15 cellular contexts compared by ENCODE assay signal in the genomic region with DNA sequence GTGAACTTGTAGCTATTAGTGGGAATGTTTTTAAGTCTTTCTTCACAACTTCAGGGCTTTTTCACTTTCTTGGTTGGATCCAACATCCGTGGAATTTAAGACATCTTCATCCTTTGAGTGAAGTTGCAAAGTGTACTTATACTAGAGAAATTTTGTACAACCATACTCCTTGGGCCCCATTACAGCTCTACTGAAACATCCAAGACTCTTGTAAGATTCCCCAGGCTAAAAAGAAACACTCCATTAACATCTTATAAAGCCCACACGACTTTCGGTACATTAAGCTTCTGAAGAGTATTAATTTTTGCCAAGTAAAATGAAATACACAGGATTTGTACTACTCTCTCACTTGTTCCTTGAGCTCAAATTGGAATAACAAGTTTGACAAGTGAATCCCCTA. TPM values are rescaled to one million over a fixed set of nuclear protein-coding genes. Genes with fewer than 3 reads are reported as not detected.
DNase-seq lines count a peak whose midpoint lies in the region; ATAC-seq, FAIRE-seq and TF ChIP-seq lines count a peak whose summit lies in the region.
"Had no signal": no experiment of that assay in that cellular context is flagged by ENCODE, and none has a peak within 500 bp of the region (broad histone marks: within the 10 kb centered on the region; RNA-seq: fewer than 3 reads in every experiment).

No MANE protein-coding gene starts in this region.

- H3K4me1 Mint-ChIP-seq in T-helper 2 cell treated with Interferon-gamma antibody and Interleukin-4, amounts not matched to agents 5 μg/mL and 100 μg/mL, for 36 hours (ENCODE audit: low read depth): peaks cover 37% of the 10 kb centered on the region
- peaks cover 18 to 31% (median 19%) of the 10 kb centered on the region in 3 donors for H3K4me1 Mint-ChIP-seq in IgD-negative memory B cell
- H3K4me1 Mint-ChIP-seq in activated T-helper 17 cell treated with anti-CD3 and anti-CD28 coated beads, Interleukin-2, amount 50 U/mL, for 72 hours: peaks cover 21% of the 10 kb centered on the region
- H3K4me1 Mint-ChIP-seq in neural crest cell: peaks cover 54% of the 10 kb centered on the region

- H3K36me3 ChIP-seq in heart right ventricle: peaks cover 0 to 65% (median 33%) of the 10 kb centered on the region in 9 donors

- intact Hi-C loops in heart right ventricle (cut with DNase I): no loop called here

- no peak for TF ChIP-seq POLR2A in H54 (IDR thresholded peaks at IDR 0.05; ENCODE audit: low read depth, low read length)

- FAIRE-seq in H54 (lab: Jason Lieb, UNC): no peak
- FAIRE-seq: small intestine had no signal

- no peaks in the 10 kb centered on the region for H3K27me3 ChIP-seq in heart right ventricle
- H3K27me3 ChIP-seq: tibial artery had no signal

- H3K4me3 Mint-ChIP-seq in T-helper 2 cell treated with Interferon-gamma antibody and Interleukin-4, amounts not matched to agents 5 μg/mL and 100 μg/mL, for 36 hours: peak overlapping the region; percentile 90
- H3K4me3 Mint-ChIP-seq in IgD-negative memory B cell (peak overlapping the region in 3 of 4 donors; percentile 2 to 93 (median 37)), neural crest cell (peak overlapping the region; percentile 92)
- peak overlapping the region; percentile 97 for H3K4me3 Mint-ChIP-seq in activated T-helper 17 cell treated with anti-CD3 and anti-CD28 coated beads, Interleukin-2, amount 50 U/mL, for 72 hours

- 23 to 76% methylated on average over 3 of the region's 3 CpGs for WGBS in heart right ventricle, 2 donors

- H3K27me3 Mint-ChIP-seq in T-helper 2 cell treated with Interferon-gamma antibody and Interleukin-4, amounts not matched to agents 5 μg/mL and 100 μg/mL, for 36 hours (ENCODE audit: low read depth): no peaks in the 10 kb centered on the region
- no peaks in the 10 kb centered on the region for H3K27me3 Mint-ChIP-seq in IgD-negative memory B cell
- no peaks in the 10 kb centered on the region for H3K27me3 Mint-ChIP-seq in activated T-helper 17 cell treated with anti-CD3 and anti-CD28 coated beads, Interleukin-2, amount 50 U/mL, for 72 hours
- no peaks in the 10 kb centered on the region for H3K27me3 Mint-ChIP-seq in neural crest cell (ENCODE audit: low read depth)

- no peak for ATAC-seq in activated T-helper 17 cell treated with anti-CD3 and anti-CD28 coated beads, Interleukin-2, amount 50 U/mL, for 72 hours (replicated peaks)
- ATAC-seq in HG02884 (IDR thresholded peaks at IDR 0.05; ENCODE audit: unreplicated experiment) (no peak), heart right ventricle (no peak)
- ATAC-seq: esophagus mucosa had no signal

- H3K4me1 ChIP-seq in heart right ventricle: peaks cover 8 to 41% (median 23%) of the 10 kb centered on the region in 9 donors

- peak overlapping the region; percentile 94 for H3K27ac Mint-ChIP-seq in T-helper 2 cell treated with Interferon-gamma antibody and Interleukin-4, amounts not matched to agents 5 μg/mL and 100 μg/mL, for 36 hours
- H3K27ac Mint-ChIP-seq in IgD-negative memory B cell (peak overlapping the region in 1 of 3 donors; percentile 93), neural crest cell (ENCODE audit: unreplicated experiment) (no peak overlapping the region)
- peak overlapping the region; percentile 81 for H3K27ac Mint-ChIP-seq in activated T-helper 17 cell treated with anti-CD3 and anti-CD28 coated beads, Interleukin-2, amount 50 U/mL, for 72 hours

- no peak overlapping the region for H3K4me3 ChIP-seq in heart right ventricle
- H3K4me3 ChIP-seq: tibial artery had no signal

- no peaks in the 10 kb centered on the region for H3K9me3 ChIP-seq in heart right ventricle
- H3K9me3 ChIP-seq: left ventricle myocardium inferior, tibial artery had no signal

- no peak for TF ChIP-seq CTCF in neural crest cell (conservative IDR thresholded peaks at IDR 0.05)
- TF ChIP-seq CTCF in heart right ventricle (IDR thresholded peaks at IDR 0.05): no peak

- H3K27ac ChIP-seq in heart right ventricle: no peak overlapping the region

- H3K36me3 Mint-ChIP-seq in T-helper 2 cell treated with Interferon-gamma antibody and Interleukin-4, amounts not matched to agents 5 μg/mL and 100 μg/mL, for 36 hours (ENCODE audit: low read depth): peaks cover 62% of the 10 kb centered on the region
- peaks cover 3% of the 10 kb centered on the region for H3K36me3 Mint-ChIP-seq in IgD-negative memory B cell
- peaks cover 87% of the 10 kb centered on the region for H3K36me3 Mint-ChIP-seq in activated T-helper 17 cell treated with anti-CD3 and anti-CD28 coated beads, Interleukin-2, amount 50 U/mL, for 72 hours (ENCODE audit: low read depth)
- peaks cover 25% of the 10 kb centered on the region for H3K36me3 Mint-ChIP-seq in neural crest cell (ENCODE audit: low read depth)

- H3K9me3 Mint-ChIP-seq in T-helper 2 cell treated with Interferon-gamma antibody and Interleukin-4, amounts not matched to agents 5 μg/mL and 100 μg/mL, for 36 hours: no peaks in the 10 kb centered on the region
- H3K9me3 Mint-ChIP-seq in IgD-negative memory B cell (no peaks in the 10 kb centered on the region), neural crest cell (no peaks in the 10 kb centered on the region)
- no peaks in the 10 kb centered on the region for H3K9me3 Mint-ChIP-seq in activated T-helper 17 cell treated with anti-CD3 and anti-CD28 coated beads, Interleukin-2, amount 50 U/mL, for 72 hours

- DNase-seq in T-helper 2 cell treated with Interferon-gamma antibody and Interleukin-4, amounts not matched to agents 5 μg/mL and 100 μg/mL, for 36 hours (ENCODE audit: low spot score): no peak
- DNase-seq in T-helper 2 cell (no peak), neural crest cell (ENCODE audit: low read depth, low spot score) (no peak), H54 (ENCODE audit: insufficient read length, low spot score) (no peak), heart right ventricle (no peak)
- DNase-seq: hypothalamus, left ventricle myocardium inferior, NCI-H1092, NCI-H446 treated with DMSO at 0.1 percent for 48 hours, small intestine, tibial artery had no signal

RNA-seq across cellular contexts. Expression of gene TMEM230, which starts 1.5 kb away (rescaled TPM):
- polyA plus RNA-seq in IgD-negative memory B cell: 183 TPM
- total RNA-seq in activated T-helper 17 cell treated with anti-CD3 and anti-CD28 coated beads, Interleukin-2, amount 50 U/mL, for 72 hours: 10 to 100 TPM; 50.6 to 64.2 TPM
- total RNA-seq in neural crest cell: 74.8 and 76.8 TPM in 2 replicates
- 10 to 100 TPM; 75.2 to 96.4 (median 82.0) TPM for total RNA-seq in heart right ventricle
- polyA plus RNA-seq in heart right ventricle: 100 to 1,000 TPM in 1 of 2 donors, 10 to 100 TPM in 1; 85.9 to 135 TPM

RNA-seq across cellular contexts. Expression of gene PCNA, which starts 5.4 kb away (rescaled TPM):
- polyA plus RNA-seq in IgD-negative memory B cell (42.1 TPM), heart right ventricle (10 to 100 TPM; 11.6 to 39.1 TPM)
- 100 to 1,000 TPM; 346 to 572 TPM for total RNA-seq in activated T-helper 17 cell treated with anti-CD3 and anti-CD28 coated beads, Interleukin-2, amount 50 U/mL, for 72 hours
- total RNA-seq in neural crest cell (314 and 316 TPM in 2 replicates), heart right ventricle (10 to 100 TPM; 17.9 to 37.3 (median 21.4) TPM)

RNA-seq across cellular contexts. Expression of gene CDS2, which starts 12.4 kb away (rescaled TPM):
- polyA plus RNA-seq in IgD-negative memory B cell (42.3 TPM), heart right ventricle (10 to 100 TPM; 16.7 to 23.1 TPM)
- 10 to 100 TPM; 53.8 to 70.5 TPM for total RNA-seq in activated T-helper 17 cell treated with anti-CD3 and anti-CD28 coated beads, Interleukin-2, amount 50 U/mL, for 72 hours
- total RNA-seq in neural crest cell (55.7 and 56.3 TPM in 2 replicates), heart right ventricle (100 to 1,000 TPM in 1 of 10 donors, 10 to 100 TPM in 9; 67.5 to 100 (median 85.7) TPM)

Comparison
In these comparisons a context has a peak if more than half of its experiments do, and no peak if none do; other contexts are left out.
1. H3K4me3 Mint-ChIP-seq: peak in every context shown above with its lines; median percentile 97 in activated T-helper 17 cell treated with anti-CD3 and anti-CD28 coated beads, Interleukin-2, amount 50 U/mL, for 72 hours; 92 in neural crest cell; 90 in T-helper 2 cell treated with Interferon-gamma antibody and Interleukin-4, amounts not matched to agents 5 μg/mL and 100 μg/mL, for 36 hours; 37 in IgD-negative memory B cell.